ENCODE assay signal across 9 cellular contexts in genomic region chr3:129046037-129046731, GRCh38. TPM values are rescaled to one million over a fixed set of nuclear protein-coding genes. Genes with fewer than 3 reads are reported as not detected.
DNase-seq lines count a peak whose midpoint lies in the region; ATAC-seq and TF ChIP-seq lines count a peak whose summit lies in the region.
"Had no signal": no experiment of that assay in that cellular context is flagged by ENCODE, and none has a peak within 500 bp of the region (broad histone marks: within the 10 kb centered on the region; RNA-seq: fewer than 3 reads in every experiment).

No MANE protein-coding gene starts in this region.

- H4K8ac ChIP-seq in IMR-90 (ENCODE audit: low read depth in 2 of 2, low read length in 2 of 2): no peak overlapping the region

- POLR2A ChIA-PET in IMR-90 (lab: Charles Lee; ENCODE audit: unreplicated experiment): no interaction called here

- CTCF ChIA-PET in IMR-90 (lab: Yijun Ruan, JAX) (interaction anchor here (0.9 kb wide), 1 partner anchor 19 kb away, joined by 3 read pairs; no protein-coding TSS in a partner anchor), mammary epithelial cell (lab: Charles Lee; ENCODE audit: low non-redundant PET) (no interaction called here)

- no peak overlapping the region for H3K27ac ChIP-seq in IMR-90 (ENCODE audit: insufficient read depth, low read length)
- no peak overlapping the region for H3K27ac ChIP-seq in mammary epithelial cell (ENCODE audit: insufficient read depth, low read depth, low read length)
- H3K27ac ChIP-seq in prostate gland: no peak overlapping the region
- H3K27ac ChIP-seq: WERI-Rb-1 had no signal

- intact Hi-C loops in IMR-90 (cut with micrococcal nuclease): no loop called here
- intact Hi-C loops in mammary epithelial cell (cut with micrococcal nuclease): no loop called here
- intact Hi-C loops in prostate gland (cut with DNase I): no loop called here

- no peak overlapping the region for H2AK5ac ChIP-seq in IMR-90 (ENCODE audit: low read depth, low read length)

- 30% methylated on average over 42 of the region's 67 CpGs; no CpG with 5 or more reads in 1 of the 2 experiments for WGBS in IMR-90 (ENCODE audit: extremely low coverage in 2 of 2, insufficient read length in 1 of 2), 2 experiments
- 38% methylated on average over 16 of the region's 67 CpGs for WGBS in mammary epithelial cell (ENCODE audit: low coverage, missing lambda C conversion rate)
- WGBS in prostate gland: 23% methylated on average over 54 of the region's 67 CpGs

- H2AK9ac ChIP-seq in IMR-90 (replicated peaks; ENCODE audit: low read depth, low read length, poor library complexity): no peak overlapping the region

- H2BK15ac ChIP-seq in IMR-90 (ENCODE audit: low read depth, low read length): no peak overlapping the region

- no peak overlapping the region for H2BK20ac ChIP-seq in IMR-90 (ENCODE audit: low read depth, low read length)

- no peaks in the 10 kb centered on the region for H4K20me1 ChIP-seq in IMR-90 (ENCODE audit: insufficient read depth, low read length)
- no peaks in the 10 kb centered on the region for H4K20me1 ChIP-seq in mammary epithelial cell (ENCODE audit: insufficient read depth, low read length)

- H3K14ac ChIP-seq in IMR-90 (replicated peaks; ENCODE audit: low read depth, low read length): no peak overlapping the region

- H2BK120ac ChIP-seq in IMR-90 (ENCODE audit: low read depth, low read length): no peak overlapping the region

- H3K79me2 ChIP-seq in mammary epithelial cell (ENCODE audit: insufficient read depth, low read length): no peaks in the 10 kb centered on the region

- TF ChIP-seq POLR2A in IMR-90 (IDR thresholded peaks at IDR 0.05; ENCODE audit: low read depth, low read length) (no peak), prostate gland (IDR thresholded peaks at IDR 0.05) (no peak)

- H3K36me3 ChIP-seq in IMR-90 (ENCODE audit: control insufficient read depth, insufficient read depth, low read length) (no peaks in the 10 kb centered on the region), mammary epithelial cell (ENCODE audit: insufficient read depth, low read length) (no peaks in the 10 kb centered on the region), prostate gland (no peaks in the 10 kb centered on the region)
- H3K36me3 ChIP-seq: WERI-Rb-1 had no signal

- no peak overlapping the region for H3K23ac ChIP-seq in IMR-90 (ENCODE audit: low read depth, low read length)

- no peak overlapping the region for H4K5ac ChIP-seq in IMR-90 (ENCODE audit: low read depth, low read length)

- no peak overlapping the region for H3K4me2 ChIP-seq in IMR-90 (ENCODE audit: low read depth, low read length)
- peak overlapping the region; percentile 67 for H3K4me2 ChIP-seq in mammary epithelial cell (ENCODE audit: insufficient read depth, low read depth, low read length)

- H2AFZ ChIP-seq in IMR-90 (replicated peaks; ENCODE audit: low read length, poor library complexity): peak overlapping the region; percentile 67
- H2AFZ ChIP-seq in mammary epithelial cell (ENCODE audit: low read depth, low read length): peak overlapping the region; percentile 68

- no peak overlapping the region for H3K56ac ChIP-seq in IMR-90 (ENCODE audit: extremely low read depth, insufficient read depth, low read length)

- no peak overlapping the region for H4K91ac ChIP-seq in IMR-90 (ENCODE audit: insufficient read depth, low read depth, low read length)

- dilution Hi-C loops in IMR-90 (cut with HindIII; ENCODE audit: low sequenced_read_pairs, unreplicated experiment) (no loop called here), mammary epithelial cell (cut with HindIII; ENCODE audit: low sequenced_read_pairs) (no loop called here)

- no peak for ATAC-seq in IMR-90 (ENCODE audit: low read depth)
- peak; percentile 55 for ATAC-seq in stimulated activated naive CD8-positive, alpha-beta T cell treated with anti-CD3 and anti-CD28 coated beads, Interleukin-15, Interleukin-2, amounts not matched to agents 100 U/mL and 50 U/mL, for 24 hours

- BruUV-seq in IMR-90 (replicated peaks; lab: Mats Ljungman, UMichigan) (no TSS peak), mammary epithelial cell (replicated peaks; lab: Mats Ljungman, UMichigan) (no TSS peak)

- H3K9ac ChIP-seq in IMR-90 (ENCODE audit: low read depth, low read length) (no peak overlapping the region), mammary epithelial cell (ENCODE audit: insufficient read depth, low read length) (no peak overlapping the region)

- H3K18ac ChIP-seq in IMR-90 (ENCODE audit: low read depth, low read length): no peak overlapping the region

- H3K4me1 ChIP-seq in IMR-90 (ENCODE audit: control insufficient read depth, insufficient read depth, low read length) (no peaks in the 10 kb centered on the region), mammary epithelial cell (ENCODE audit: insufficient read depth, low read length) (peaks cover 2% of the 10 kb centered on the region), prostate gland (replicated peaks) (no peaks in the 10 kb centered on the region)

- H3K4ac ChIP-seq in IMR-90 (ENCODE audit: low read depth, low read length): no peak overlapping the region

- no peak for TF ChIP-seq RAD21 in IMR-90 (IDR thresholded peaks at IDR 0.05; ENCODE audit: low read length)

- H3K4me3 ChIP-seq in IMR-90 (ENCODE audit: insufficient read depth, low read depth, low read length) (no peak overlapping the region), mammary epithelial cell (replicated peaks in 1 of 3; ENCODE audit: insufficient read depth in 1 of 3, low read depth in 2 of 3, low read length in 3 of 3) (no peak overlapping the region), prostate gland (peak overlapping the region in 1 of 2 donors; percentile 15)

- H3K27me3 ChIP-seq in IMR-90 (ENCODE audit: control insufficient read depth, insufficient read depth, low read length): peaks cover 36% of the 10 kb centered on the region
- no peaks in the 10 kb centered on the region for H3K27me3 ChIP-seq in mammary epithelial cell (ENCODE audit: insufficient read depth, low read length)
- H3K27me3 ChIP-seq in prostate gland (replicated peaks; ENCODE audit: insufficient read depth): no peaks in the 10 kb centered on the region

- H3K79me1 ChIP-seq in IMR-90 (ENCODE audit: low read depth in 1 of 2, low read length in 2 of 2): no peaks in the 10 kb centered on the region

- H3K9me3 ChIP-seq in IMR-90 (ENCODE audit: control insufficient read depth, insufficient read depth, low read length): peaks cover 20% of the 10 kb centered on the region
- peaks cover 2% of the 10 kb centered on the region for H3K9me3 ChIP-seq in mammary epithelial cell (replicated peaks; ENCODE audit: insufficient read depth, low read length)
- H3K9me3 ChIP-seq in prostate gland: no peaks in the 10 kb centered on the region

- no peak overlapping the region for H2BK5ac ChIP-seq in IMR-90 (ENCODE audit: low read depth, low read length, poor library complexity, severe bottlenecking)

- in situ Hi-C loops in IMR-90 (cut with MboI; ENCODE audit: low sequenced_read_pairs) (no loop called here), mammary epithelial cell (cut with MboI; ENCODE audit: low sequenced_read_pairs in 2 of 2) (no loop called here)

- no peaks in the 10 kb centered on the region for H3K9me1 ChIP-seq in IMR-90 (ENCODE audit: insufficient read depth, low read length)

- TF ChIP-seq CTCF in IMR-90 (conservative IDR thresholded peaks at IDR 0.05; ENCODE audit: low read depth, low read length): no peak
- TF ChIP-seq CTCF in mammary epithelial cell (conservative IDR thresholded peaks at IDR 0.05 in 1 of 2, IDR thresholded peaks at IDR 0.05 in 1 of 2; ENCODE audit: extremely low read depth in 1 of 2, insufficient read depth in 1 of 2, low read depth in 1 of 2, low read length in 2 of 2): no peak
- TF ChIP-seq CTCF in prostate gland (IDR thresholded peaks at IDR 0.05): no peak

- DNase-seq in IMR-90 (no peak), mammary epithelial cell (no peak), left kidney (ENCODE audit: low read depth, low spot score) (peak; percentile 47), NCI-H1048 (lab: John Stamatoyannopoulos, UW) (no peak), prostate gland (ENCODE audit: low spot score) (no peak), OCI-M2 (lab: John Stamatoyannopoulos, UW; ENCODE audit: unreplicated experiment) (no peak)
- no peak for DNase-seq in stimulated activated naive CD8-positive, alpha-beta T cell treated with anti-CD3 and anti-CD28 coated beads, Interleukin-15, Interleukin-2, amounts not matched to agents 100 U/mL and 50 U/mL, for 24 hours
- DNase-seq: NCI-H1092, WERI-Rb-1 had no signal

TF ChIP-seq in IMR-90, 13 proteins besides CTCF, POLR2A, EP300 and RAD21 (continues in another document):
- no peak for TF ChIP-seq BHLHE40 (IDR thresholded peaks at IDR 0.05; ENCODE audit: low read depth, low read length)
- no peak for TF ChIP-seq NFE2L2 (IDR thresholded peaks at IDR 0.05; ENCODE audit: low read depth, low read length)
- no peak for TF ChIP-seq SMC3 (IDR thresholded peaks at IDR 0.05; ENCODE audit: low read depth, low read length)
- TF ChIP-seq RFX5 (IDR thresholded peaks at IDR 0.05; ENCODE audit: low read depth, low read length): no peak
- TF ChIP-seq MAZ (IDR thresholded peaks at IDR 0.05; ENCODE audit: borderline replicate concordance, low read depth, low read length): no peak
- TF ChIP-seq RCOR1 (IDR thresholded peaks at IDR 0.05; ENCODE audit: insufficient replicate concordance, low read length): no peak

RNA-seq across cellular contexts. Expression of gene GP9, which starts 14.4 kb away (rescaled TPM):
- not detected in 2 replicates for total RNA-seq in IMR-90 (2012; rRNA removed)
- not detected in 2 replicates for polyA plus RNA-seq in IMR-90 (2012; rRNA removed)
- not detected in 2 replicates for polyA plus RNA-seq in IMR-90 (2012; cell fraction: cytosol; rRNA removed)
- polyA plus RNA-seq in IMR-90 (2012; cell fraction: nucleus; rRNA removed; ENCODE audit: low replicate concordance): not detected in 2 replicates
- total RNA-seq in mammary epithelial cell: not detected
- not detected for polyA plus RNA-seq in mammary epithelial cell
- not detected for polyA minus RNA-seq in mammary epithelial cell
- total RNA-seq in prostate gland: not detected

RNA-seq across cellular contexts. Expression of gene EFCC1, which starts 45.1 kb away (rescaled TPM):
- total RNA-seq in IMR-90 (2012; rRNA removed): not detected in 2 replicates
- polyA plus RNA-seq in IMR-90 (2012; rRNA removed): not detected in 2 replicates
- polyA plus RNA-seq in IMR-90 (2012; cell fraction: cytosol; rRNA removed): not detected in 2 replicates
- polyA plus RNA-seq in IMR-90 (2012; cell fraction: nucleus; rRNA removed; ENCODE audit: low replicate concordance): not detected in 2 replicates
- under 1 TPM in 1 of 2 donors, not detected in 1; under 0.01 TPM for total RNA-seq in mammary epithelial cell
- not detected for polyA plus RNA-seq in mammary epithelial cell
- polyA minus RNA-seq in mammary epithelial cell: not detected
- total RNA-seq in prostate gland: 1 to 10 TPM; 1.8 to 4.0 TPM

RNA-seq across cellular contexts. Expression of gene CFAP92, which starts 52.3 kb away (rescaled TPM):
- total RNA-seq in IMR-90 (2012; rRNA removed) (not detected in 2 replicates), mammary epithelial cell (1 to 10 TPM in 1 of 2 donors, under 1 TPM in 1; 0.83 to 1.0 TPM), prostate gland (1 to 10 TPM; 1.7 to 4.3 TPM)
- polyA plus RNA-seq in IMR-90 (2012; rRNA removed) (not detected in 2 replicates), mammary epithelial cell (0.29 TPM)
- polyA plus RNA-seq in IMR-90 (2012; cell fraction: cytosol; rRNA removed): not detected in 2 replicates
- not detected in 2 replicates for polyA plus RNA-seq in IMR-90 (2012; cell fraction: nucleus; rRNA removed; ENCODE audit: low replicate concordance)
- 3.5 TPM for polyA minus RNA-seq in mammary epithelial cell
